In genomic region chr14:68439741-68440140, GRCh38 we compare ENCODE assay signal across 27 cellular contexts.
DNase-seq lines count a peak whose midpoint lies in the region; ATAC-seq, FAIRE-seq and TF ChIP-seq lines count a peak whose summit lies in the region.
"Had no signal": no experiment of that assay in that cellular context is flagged by ENCODE, and none has a peak within 500 bp of the region (broad histone marks: within the 10 kb centered on the region; RNA-seq: fewer than 3 reads in every experiment).

No MANE protein-coding gene starts in this region.

- no peak overlapping the region for H3K18ac ChIP-seq in H1 (ENCODE audit: extremely low read depth, low read length)

- H2BK5ac ChIP-seq in H1 (ENCODE audit: low read depth, low read length): no peak overlapping the region

- H2BK15ac ChIP-seq in H1 (ENCODE audit: low read length): no peak overlapping the region

- H3K9me3 ChIP-seq in H1 (ENCODE audit: insufficient read depth in 2 of 2, low read depth in 1 of 2, low read length in 1 of 2): no peaks in the 10 kb centered on the region
- H3K9me3 ChIP-seq in vagina: no peaks in the 10 kb centered on the region
- H3K9me3 ChIP-seq: Caco-2 had no signal

- ATAC-seq in HG02571 (IDR thresholded peaks at IDR 0.05; ENCODE audit: unreplicated experiment) (no peak), T-cell (replicated peaks in 1 of 4) (no peak)
- ATAC-seq: A549; CD8-positive, alpha-beta T cell; GM23338; Right ventricle myocardium inferior; SK-N-SH treated with all-trans-retinoic acid at 6 μM for 48 hours had no signal

- H3K4me2 ChIP-seq in H1 (ENCODE audit: insufficient read depth in 1 of 2, low read depth in 2 of 2, low read length in 2 of 2): no peak overlapping the region
- H3K4me2 ChIP-seq: A549, GM23338, PC-9 had no signal

- DNase-seq in astrocyte of the hippocampus (ENCODE audit: low read depth, low spot score) (peak; percentile 68), H1 (ENCODE audit: low read depth in 1 of 2, low spot score in 2 of 2) (no peak), middle frontal gyrus (ENCODE audit: extremely low spot score, low spot score) (peak; percentile 5), vagina (ENCODE audit: extremely low spot score in 2 of 2) (no peak), T-cell (no peak)
- DNase-seq in activated T-cell treated with anti-CD3 and anti-CD28 coated beads, Interleukin-2, amount 50 U/mL, for 24 hours: no peak
- DNase-seq: Caco-2; CD8-positive, alpha-beta T cell; HCEC 1CT; IMR-90; KG1; MM.1S; NCI-H1417; NCI-H1694; NCI-H2029 treated with DMSO at 0.1 percent for 48 hours; NCI-H446 treated with DMSO at 0.1 percent for 48 hours; NCI-H526 treated with DMSO at 0.1 percent for 48 hours; PC-9; SJCRH30 had no signal

- intact Hi-C loops in vagina (cut with DNase I): no loop called here

- H3K4ac ChIP-seq in H1 (replicated peaks; ENCODE audit: insufficient read length, low read depth, low read length): no peak overlapping the region

- H3K36me3 Mint-ChIP-seq in T-cell: peaks cover 23% of the 10 kb centered on the region
- H3K36me3 Mint-ChIP-seq in activated T-cell treated with anti-CD3 and anti-CD28 coated beads, Interleukin-2, amount 50 U/mL, for 24 hours (ENCODE audit: low read depth): peaks cover 3% of the 10 kb centered on the region
- H3K36me3 Mint-ChIP-seq: CD8-positive, alpha-beta T cell had no signal

- TF ChIP-seq CTCF in H1 (IDR thresholded peaks at IDR 0.05; ENCODE audit: control extremely low read depth in 1 of 3, insufficient read depth in 1 of 3, low read depth in 1 of 3, low read length in 3 of 3) (no peak), vagina (IDR thresholded peaks at IDR 0.05) (no peak)

- no peak for TF ChIP-seq RAD21 in H1 (IDR thresholded peaks at IDR 0.05 in 1 of 2, conservative IDR thresholded peaks at IDR 0.05 in 1 of 2; ENCODE audit: low read depth in 2 of 2, low read length in 2 of 2)

- no peaks in the 10 kb centered on the region for H3K27me3 Mint-ChIP-seq in T-cell
- no peaks in the 10 kb centered on the region for H3K27me3 Mint-ChIP-seq in activated T-cell treated with anti-CD3 and anti-CD28 coated beads, Interleukin-2, amount 50 U/mL, for 24 hours
- H3K27me3 Mint-ChIP-seq: B cell had no signal

- no peak overlapping the region for H3K23ac ChIP-seq in H1 (ENCODE audit: insufficient read length)

- H3K79me2 ChIP-seq in H1 (ENCODE audit: control insufficient read depth in 1 of 2, insufficient read depth in 2 of 2, low read length in 2 of 2): no peaks in the 10 kb centered on the region

- TF ChIP-seq POLR2A in H1 (IDR thresholded peaks at IDR 0.05; ENCODE audit: control extremely low read depth in 1 of 2, low read depth in 2 of 2, low read length in 2 of 2): no peak
- no peak for TF ChIP-seq POLR2A in vagina (IDR thresholded peaks at IDR 0.05)

- no peaks in the 10 kb centered on the region for H4K20me1 ChIP-seq in H1 (replicated peaks in 1 of 2; ENCODE audit: control insufficient read depth in 1 of 2, insufficient read depth in 2 of 2, low read length in 2 of 2)

- H3K79me1 ChIP-seq in H1 (ENCODE audit: low read depth, low read length): no peaks in the 10 kb centered on the region

- H3K27ac Mint-ChIP-seq in T-cell: no peak overlapping the region
- no peak overlapping the region for H3K27ac Mint-ChIP-seq in activated T-cell treated with anti-CD3 and anti-CD28 coated beads, Interleukin-2, amount 50 U/mL, for 24 hours
- H3K27ac Mint-ChIP-seq: B cell; CD8-positive, alpha-beta T cell; GM23338 had no signal

- H2AFZ ChIP-seq in H1 (ENCODE audit: low read length): no peak overlapping the region
- H2AFZ ChIP-seq: GM23338, PC-9 had no signal

- no peak overlapping the region for H4K91ac ChIP-seq in H1 (replicated peaks; ENCODE audit: insufficient read length, low read length)

- H2BK12ac ChIP-seq in H1 (ENCODE audit: low read depth, low read length): no peak overlapping the region

- H3K56ac ChIP-seq in H1 (replicated peaks; ENCODE audit: insufficient read length, low read depth, low read length): no peak overlapping the region

- H3K36me3 ChIP-seq in H1 (ENCODE audit: control insufficient read depth in 2 of 4, insufficient read depth in 4 of 4, low read length in 3 of 4) (no peaks in the 10 kb centered on the region), vagina (no peaks in the 10 kb centered on the region)
- H3K36me3 ChIP-seq: SJCRH30 had no signal

- POLR2A ChIA-PET in H1 (lab: Charles Lee; ENCODE audit: partially characterized antibody): no interaction called here
- POLR2A ChIA-PET in T-cell (lab: Charles Lee): no interaction called here

- no peak overlapping the region for H3K4me3 ChIP-seq in H1 (ENCODE audit: extremely low read depth in 1 of 4, insufficient read depth in 2 of 4, low read depth in 3 of 4, low read length in 4 of 4)
- no peak overlapping the region for H3K4me3 ChIP-seq in vagina
- H3K4me3 ChIP-seq: A549, GM23338, PC-9, SJCRH30 had no signal

- peaks cover 4 to 11% (median 9%) of the 10 kb centered on the region in 3 donors for H3K9me3 Mint-ChIP-seq in T-cell
- peaks cover 5% of the 10 kb centered on the region for H3K9me3 Mint-ChIP-seq in activated T-cell treated with anti-CD3 and anti-CD28 coated beads, Interleukin-2, amount 50 U/mL, for 24 hours

- no peaks in the 10 kb centered on the region for H3K23me2 ChIP-seq in H1 (ENCODE audit: low read depth, low read length)

- WGBS in H1 (ENCODE audit: extremely low coverage in 1 of 2, insufficient coverage in 1 of 2, insufficient read length in 1 of 2, insufficient replicate concordance in 2 of 2, low coverage in 1 of 2, low lambda C conversion rate in 2 of 2, missing lambda C conversion rate in 1 of 2), 2 experiments: 92% methylated on average over 2 of the region's 2 CpGs; no CpG with 5 or more reads in 1 of the 2 experiments

- H3K4me1 ChIP-seq in H1 (replicated peaks in 1 of 4; ENCODE audit: control insufficient read depth in 3 of 4, insufficient read depth in 4 of 4, low read length in 3 of 4): no peaks in the 10 kb centered on the region
- H3K4me1 ChIP-seq in vagina: peaks cover 22% of the 10 kb centered on the region
- H3K4me1 ChIP-seq: Caco-2 had no signal

- H3K27me3 ChIP-seq in H1 (replicated peaks in 1 of 4; ENCODE audit: control insufficient read depth in 3 of 4, extremely low read depth in 1 of 4, insufficient read depth in 3 of 4, low read length in 3 of 4): no peaks in the 10 kb centered on the region
- H3K27me3 ChIP-seq in vagina: no peaks in the 10 kb centered on the region
- H3K27me3 ChIP-seq: SJCRH30 had no signal

- TF ChIP-seq EP300 in H1 (IDR thresholded peaks at IDR 0.05; ENCODE audit: borderline replicate concordance in 1 of 2, low read depth in 2 of 2, low read length in 2 of 2): no peak

- H3K4me3 Mint-ChIP-seq in T-cell: no peak overlapping the region
- no peak overlapping the region for H3K4me3 Mint-ChIP-seq in activated T-cell treated with anti-CD3 and anti-CD28 coated beads, Interleukin-2, amount 50 U/mL, for 24 hours
- H3K4me3 Mint-ChIP-seq: B cell; CD8-positive, alpha-beta T cell; GM23338 had no signal

- H3K27ac ChIP-seq in H1 (ENCODE audit: low read depth, low read length) (no peak overlapping the region), vagina (peak overlapping the region; percentile 3)
- H3K27ac ChIP-seq: C4-2B, PC-9, SJCRH30 had no signal

- H3K14ac ChIP-seq in H1 (ENCODE audit: insufficient read length): no peak overlapping the region

- H3K4me1 Mint-ChIP-seq in T-cell: peaks cover 0 to 5% (median 5%) of the 10 kb centered on the region in 3 donors
- peaks cover 3% of the 10 kb centered on the region for H3K4me1 Mint-ChIP-seq in activated T-cell treated with anti-CD3 and anti-CD28 coated beads, Interleukin-2, amount 50 U/mL, for 24 hours (ENCODE audit: low read depth)

- H2BK120ac ChIP-seq in H1 (replicated peaks; ENCODE audit: low read depth, low read length): no peak overlapping the region

- H2AK5ac ChIP-seq in H1 (ENCODE audit: low read depth, low read length): no peak overlapping the region

- no peak overlapping the region for H3K9ac ChIP-seq in H1 (replicated peaks in 1 of 4; ENCODE audit: extremely low read depth in 1 of 4, low read depth in 3 of 4, low read length in 3 of 4)

- peak overlapping the region; percentile 29; the same call in 1 of the 2 replicates for H4K8ac ChIP-seq in H1 (ENCODE audit: extremely low read depth, insufficient read depth, low read length)

- H4K5ac ChIP-seq in H1 (ENCODE audit: insufficient read length, low read depth, low read length): no peak overlapping the region

- no peak overlapping the region for H2BK20ac ChIP-seq in H1 (ENCODE audit: low read length)

- FAIRE-seq in H1 (lab: Jason Lieb, UNC): no peak
- FAIRE-seq: A549, G401.6 had no signal

- CTCF ChIA-PET in H1 (lab: Charles Lee; ENCODE audit: partially characterized antibody) (interaction anchor here (0.5 to 1.2 kb wide), 4 partner anchors 11 to 406 kb away, joined by 3 to 4 read pairs (median 3); no protein-coding TSS in a partner anchor), T-cell (lab: Charles Lee) (interaction anchor here in 1 of 2 donors (0.6 kb wide), 1 partner anchor 335 kb away, joined by 5 read pairs; no protein-coding TSS in a partner anchor)

TF ChIP-seq in H1, 55 proteins besides CTCF, POLR2A, EP300 and RAD21:
- no peak for TF ChIP-seq TAF7 (optimal IDR thresholded peaks at IDR 0.05; ENCODE audit: borderline replicate concordance, low read depth, low read length)
- no peak for TF ChIP-seq TCF12 (IDR thresholded peaks at IDR 0.05; ENCODE audit: low read depth, low read length)
- TF ChIP-seq SIX5 (IDR thresholded peaks at IDR 0.05; ENCODE audit: low read depth, low read length): no peak
- TF ChIP-seq CBX5 (IDR thresholded peaks at IDR 0.05; ENCODE audit: low read depth, low read length): no peak
- no peak for TF ChIP-seq KDM1A (IDR thresholded peaks at IDR 0.05; ENCODE audit: borderline replicate concordance, low read length)

Comparison
In these comparisons a context has a peak if more than half of its experiments do, and no peak if none do; other contexts are left out.
1. DNase-seq: peak in astrocyte of the hippocampus (single experiment) and middle frontal gyrus (single experiment); none in H1 (0 of 2), vagina (0 of 2), T-cell (0 of 34) and activated T-cell treated with anti-CD3 and anti-CD28 coated beads, Interleukin-2, amount 50 U/mL, for 24 hours (single experiment).